ENCODE assay signal across 9 cellular contexts in genomic region chr4:146029939-146030710, GRCh38.
DNase-seq lines count a peak whose midpoint lies in the region; ATAC-seq and TF ChIP-seq lines count a peak whose summit lies in the region.
"Had no signal": no experiment of that assay in that cellular context is flagged by ENCODE, and none has a peak within 500 bp of the region (broad histone marks: within the 10 kb centered on the region; RNA-seq: fewer than 3 reads in every experiment).

No MANE protein-coding gene starts in this region.

- peak; percentile 21 to 51 for ATAC-seq in activated CD4-positive, CD25-positive, alpha-beta regulatory T cell treated with anti-CD3 and anti-CD28 coated beads, Interleukin-2, amount 50 U/mL, for 24 hours
- ATAC-seq in HG02759 (IDR thresholded peaks at IDR 0.05; ENCODE audit: unreplicated experiment) = peak; percentile 94
- peak; percentile 98 for ATAC-seq in stimulated activated memory B cell treated with anti-CD40 and anti-IgM and Interleukin-4, amounts not matched to agents 10 μg/mL and 1 μg/mL and 100 μg/mL, for 72 hours

- H3K9me3 ChIP-seq in SK-N-MC (ENCODE audit: low read depth, low read length) (no peaks in the 10 kb centered on the region), esophagus muscularis mucosa (no peaks in the 10 kb centered on the region)

- TF ChIP-seq CTCF in esophagus muscularis mucosa (IDR thresholded peaks at IDR 0.05) = no peak

- TF ChIP-seq EP300 in esophagus muscularis mucosa (IDR thresholded peaks at IDR 0.05) = no peak

- peak overlapping the region; percentile 22 for H3K27ac Mint-ChIP-seq in stimulated activated memory B cell treated with anti-CD40 and anti-IgM and Interleukin-4, amounts not matched to agents 10 μg/mL and 1 μg/mL and 100 μg/mL, for 72 hours

- H3K4me1 ChIP-seq in esophagus muscularis mucosa = no peaks in the 10 kb centered on the region

- H3K36me3 Mint-ChIP-seq in stimulated activated memory B cell treated with anti-CD40 and anti-IgM and Interleukin-4, amounts not matched to agents 10 μg/mL and 1 μg/mL and 100 μg/mL, for 72 hours = no peaks in the 10 kb centered on the region

- no peak overlapping the region for H3K9ac ChIP-seq in SK-N-MC (ENCODE audit: insufficient read length)

- DNase-seq in activated CD4-positive, CD25-positive, alpha-beta regulatory T cell treated with anti-CD3 and anti-CD28 coated beads, Interleukin-2, amount 50 U/mL, for 72 hours = no peak
- DNase-seq in SK-N-MC (ENCODE audit: low read depth, low spot score) (no peak), NCI-H1436 treated with DMSO at 0.1 percent for 48 hours (lab: John Stamatoyannopoulos, UW) (no peak), NCI-H510A (lab: John Stamatoyannopoulos, UW) (no peak), esophagus muscularis mucosa (ENCODE audit: extremely low spot score) (no peak)
- DNase-seq: NCI-H2081 had no signal

- no peaks in the 10 kb centered on the region for H3K27me3 Mint-ChIP-seq in stimulated activated memory B cell treated with anti-CD40 and anti-IgM and Interleukin-4, amounts not matched to agents 10 μg/mL and 1 μg/mL and 100 μg/mL, for 72 hours

- H3K36me3 ChIP-seq in SK-N-MC (ENCODE audit: insufficient read depth, low read length) (no peaks in the 10 kb centered on the region), esophagus muscularis mucosa (no peaks in the 10 kb centered on the region)

- H3K9me3 Mint-ChIP-seq in stimulated activated memory B cell treated with anti-CD40 and anti-IgM and Interleukin-4, amounts not matched to agents 10 μg/mL and 1 μg/mL and 100 μg/mL, for 72 hours = peaks cover 5% of the 10 kb centered on the region

- intact Hi-C loops in esophagus muscularis mucosa (cut with DNase I) = no loop called here

- H3K4me3 ChIP-seq in SK-N-MC (peak overlapping the region; percentile 41), esophagus muscularis mucosa (no peak overlapping the region)

- H3K4me1 Mint-ChIP-seq in stimulated activated memory B cell treated with anti-CD40 and anti-IgM and Interleukin-4, amounts not matched to agents 10 μg/mL and 1 μg/mL and 100 μg/mL, for 72 hours = peaks cover 44% of the 10 kb centered on the region

- no peak for TF ChIP-seq POLR2A in esophagus muscularis mucosa (IDR thresholded peaks at IDR 0.05; ENCODE audit: low read depth)

- peaks cover 0 to 7% (median 0%) of the 10 kb centered on the region in 4 donors for H3K27me3 ChIP-seq in esophagus muscularis mucosa

- peak overlapping the region; percentile 30 for H3K4me3 Mint-ChIP-seq in stimulated activated memory B cell treated with anti-CD40 and anti-IgM and Interleukin-4, amounts not matched to agents 10 μg/mL and 1 μg/mL and 100 μg/mL, for 72 hours

- no peak overlapping the region for H3K27ac ChIP-seq in SK-N-MC
- H3K27ac ChIP-seq in esophagus muscularis mucosa (replicated peaks in 1 of 4) = no peak overlapping the region

- WGBS in esophagus muscularis mucosa = 56% methylated on average over 8 of the region's 8 CpGs

Comparison
In these comparisons a context has a peak if more than half of its experiments do, and no peak if none do; other contexts are left out.
1. ATAC-seq: peak in every context shown above with its lines; median percentile 98 in stimulated activated memory B cell treated with anti-CD40 and anti-IgM and Interleukin-4, amounts not matched to agents 10 μg/mL and 1 μg/mL and 100 μg/mL, for 72 hours; 94 in HG02759; 36 in activated CD4-positive, CD25-positive, alpha-beta regulatory T cell treated with anti-CD3 and anti-CD28 coated beads, Interleukin-2, amount 50 U/mL, for 24 hours.